13 cellular contexts compared by ENCODE assay signal in genomic region chr6:99114769-99115406, GRCh38.
"Had no signal": no experiment of that assay in that cellular context is flagged by ENCODE, and none has a peak within 500 bp of the region (broad histone marks: within the 10 kb centered on the region; RNA-seq: fewer than 3 reads in every experiment).

No MANE protein-coding gene starts in this region.

- H3K36me3 ChIP-seq: tibial artery, vagina had no signal

- H3K36me3 Mint-ChIP-seq: activated CD4-positive, alpha-beta memory T cell treated with anti-CD3 and anti-CD28 coated beads for 36 hours; activated naive CD8-positive, alpha-beta T cell; naive thymus-derived CD4-positive, alpha-beta T cell had no signal

- H3K27ac Mint-ChIP-seq: activated CD4-positive, alpha-beta memory T cell treated with anti-CD3 and anti-CD28 coated beads for 36 hours; activated naive CD8-positive, alpha-beta T cell; naive thymus-derived CD4-positive, alpha-beta T cell had no signal

- H3K9me3 Mint-ChIP-seq: activated CD4-positive, alpha-beta memory T cell treated with anti-CD3 and anti-CD28 coated beads for 36 hours had no signal

- H3K27me3 ChIP-seq: dorsolateral prefrontal cortex, tibial artery, vagina had no signal

- H3K4me3 Mint-ChIP-seq: activated CD4-positive, alpha-beta memory T cell treated with anti-CD3 and anti-CD28 coated beads for 36 hours; activated naive CD8-positive, alpha-beta T cell; naive thymus-derived CD4-positive, alpha-beta T cell had no signal

- ATAC-seq: naive thymus-derived CD4-positive, alpha-beta T cell had no signal

- H3K4me3 ChIP-seq: dorsolateral prefrontal cortex, hepatocyte, lung, skin epidermis, tibial artery, vagina had no signal

- H3K27ac ChIP-seq: dorsolateral prefrontal cortex, hepatocyte, skin epidermis, tibial artery, vagina had no signal

- DNase-seq: activated CD4-positive, alpha-beta memory T cell treated with anti-CD3 and anti-CD28 coated beads for 36 hours; activated CD4-positive, CD25-positive, alpha-beta regulatory T cell treated with anti-CD3 and anti-CD28 coated beads, Interleukin-2, amount 50 U/mL, for 72 hours; activated CD8-positive, alpha-beta memory T cell treated with anti-CD3 and anti-CD28 coated beads, Interleukin-2, amount 50 U/mL, for 4 hours; anterior cingulate cortex; dorsolateral prefrontal cortex; naive thymus-derived CD4-positive, alpha-beta T cell; T-helper 9 cell; tibial artery had no signal

- H2AFZ ChIP-seq: hepatocyte had no signal

- H3K4me1 Mint-ChIP-seq: naive thymus-derived CD4-positive, alpha-beta T cell had no signal

- H3K9me3 ChIP-seq: tibial artery, vagina had no signal

- H3K4me1 ChIP-seq: tibial artery, vagina had no signal

- H3K4me2 ChIP-seq: hepatocyte had no signal
